Comparison of ENCODE assay signal across 34 cellular contexts in genomic region chr4:151133311-151133710, GRCh38.
"Had no signal": no experiment of that assay in that cellular context is flagged by ENCODE, and none has a peak within 500 bp of the region (broad histone marks: within the 10 kb centered on the region; RNA-seq: fewer than 3 reads in every experiment).

No MANE protein-coding gene starts in this region.

- H3K4me3 ChIP-seq: MG63 had no signal

- H3K36me3 ChIP-seq: MG63 had no signal

- DNase-seq: Karpas-422, Kasumi-1, MG63, MM.1S, MV-4-11, NCI-H1048, NCI-H1092, NCI-H1092 treated with DMSO at 0.1 percent for 48 hours, NCI-H1105, NCI-H1105 treated with DMSO at 0.1 percent for 48 hours, NCI-H1417, NCI-H1417 treated with DMSO at 0.1 percent for 48 hours, NCI-H1436, NCI-H1436 treated with DMSO at 0.1 percent for 48 hours, NCI-H146, NCI-H1694, NCI-H1694 treated with DMSO at 0.1 percent for 48 hours, NCI-H187, NCI-H187 treated with DMSO at 0.1 percent for 48 hours, NCI-H1930, NCI-H2029, NCI-H2029 treated with DMSO at 0.1 percent for 48 hours, NCI-H2081, NCI-H2081 treated with DMSO at 0.1 percent for 48 hours, NCI-H2107, NCI-H2171, NCI-H2171 treated with DMSO at 0.1 percent for 48 hours, NCI-H2227 treated with DMSO at 0.1 percent for 48 hours, NCI-H226, NCI-H345, NCI-H446, NCI-H446 treated with DMSO at 0.1 percent for 48 hours, NCI-H510A, NCI-H510A treated with DMSO at 0.1 percent for 48 hours had no signal

- H3K27me3 ChIP-seq: MG63 had no signal

- H3K9me3 ChIP-seq: MG63 had no signal
